ENCODE assay signal across 8 cellular contexts in the genomic region with DNA sequence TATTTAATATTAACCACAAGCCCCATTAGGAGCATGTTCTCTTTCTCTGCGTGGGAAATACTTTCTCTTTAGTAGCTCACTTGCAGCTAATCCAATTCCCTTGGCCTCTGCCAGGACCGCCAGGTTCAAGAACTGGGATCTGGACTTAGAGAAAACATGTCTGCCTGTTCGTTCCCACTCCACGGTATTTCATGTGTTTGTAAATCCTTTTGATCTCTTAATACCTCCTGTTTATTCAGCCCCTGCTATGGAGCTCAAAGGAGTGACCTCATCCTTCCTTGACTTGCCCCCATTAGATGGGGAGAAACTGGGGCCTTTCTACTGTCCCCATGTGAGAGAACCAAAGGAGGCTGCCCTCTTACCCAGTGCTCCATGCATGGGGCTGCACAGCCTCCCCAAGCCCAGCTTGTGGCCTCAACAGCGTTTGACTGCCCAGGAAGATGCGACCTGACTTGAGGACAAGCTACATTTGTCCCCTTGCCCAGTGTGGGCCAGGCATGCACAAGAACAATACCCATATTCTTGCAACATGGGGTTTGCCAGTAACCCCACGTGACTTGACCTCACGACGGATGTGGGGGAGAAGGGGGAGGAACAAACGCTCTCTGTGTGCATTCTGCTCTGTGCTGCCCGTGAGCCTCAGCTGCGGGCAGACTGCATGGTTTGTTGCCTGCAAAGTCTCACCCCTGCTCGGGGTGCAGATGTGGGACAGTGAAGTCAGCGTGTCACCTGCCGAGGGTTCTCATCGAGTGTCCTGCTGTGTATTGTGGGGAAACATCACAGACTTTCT. TPM values are rescaled to one million over a fixed set of nuclear protein-coding genes. Genes with fewer than 3 reads are reported as not detected.
A peak's percentile ranks its signal among the peaks of the same experiment; 100 is the strongest.
DNase-seq lines count a peak whose midpoint lies in the region; ATAC-seq and TF ChIP-seq lines count a peak whose summit lies in the region.

No MANE protein-coding gene starts in this region.

- peaks cover 44 to 81% of the 10 kb centered on the region in 2 donors for H3K4me1 ChIP-seq in ascending aorta

- H3K9me3 ChIP-seq in ascending aorta = no peaks in the 10 kb centered on the region

- ATAC-seq in HG03108 (IDR thresholded peaks at IDR 0.05; ENCODE audit: unreplicated experiment) = peak; percentile 83

- H3K36me3 ChIP-seq in ascending aorta (peaks cover 30 to 45% of the 10 kb centered on the region in 2 donors), H7 (replicated peaks; ENCODE audit: control insufficient read depth, insufficient read depth, low read length) (peaks cover 24% of the 10 kb centered on the region)

- intact Hi-C loops in ascending aorta (cut with DNase I) = loop anchor here (1.0 kb wide), 1 partner anchor 28 kb away; no protein-coding TSS in a partner anchor

- TF ChIP-seq CTCF in ascending aorta (IDR thresholded peaks at IDR 0.05) = no peak

- H3K27ac ChIP-seq in ascending aorta = peak overlapping the region; percentile 93 to 94

- no peaks in the 10 kb centered on the region for H3K27me3 ChIP-seq in ascending aorta
- H3K27me3 ChIP-seq in H7 (ENCODE audit: control insufficient read depth, insufficient read depth, low read length) = no peaks in the 10 kb centered on the region

- DNase-seq in Daoy (ENCODE audit: low read depth) (peak; percentile 41), T-helper 22 cell (ENCODE audit: low read depth) (peak; percentile 55), ascending aorta (ENCODE audit: low spot score in 2 of 2) (peak; percentile 37 to 74), iris pigment epithelial cell (ENCODE audit: low read depth) (peak; percentile 79), H7 (no peak), NCI-H226 (no peak)
- peak; percentile 57 to 58 for DNase-seq in stimulated activated CD4-positive, alpha-beta T cell treated with anti-CD3 and anti-CD28 coated beads, Interleukin-2, amount 100 ng/mL, for 24 hours

- H3K4me3 ChIP-seq in ascending aorta = peak overlapping the region in 1 of 2 donors; percentile 32
- H3K4me3 ChIP-seq in H7 (ENCODE audit: insufficient read depth, low read depth, low read length) = no peak overlapping the region

RNA-seq across cellular contexts. Expression of a gene that starts 30.3 kb away (rescaled TPM):
- 83.5 and 95.3 TPM in 2 replicates for total RNA-seq in Daoy (2014; rRNA removed; shearing (Covaris generic))
- 181 TPM for total RNA-seq in ascending aorta
- 266 and 274 TPM in 2 replicates for total RNA-seq in H7 (2014; rRNA removed; shearing (Covaris generic))

Comparison
In these comparisons a context has a peak if more than half of its experiments do, and no peak if none do; other contexts are left out.
1. DNase-seq: peak in Daoy (single experiment), T-helper 22 cell (single experiment), ascending aorta (2 of 2), iris pigment epithelial cell (single experiment) and stimulated activated CD4-positive, alpha-beta T cell treated with anti-CD3 and anti-CD28 coated beads, Interleukin-2, amount 100 ng/mL, for 24 hours (2 of 2); none in H7 (single experiment) and NCI-H226 (single experiment).